ENCODE assay signal across 8 cellular contexts in the genomic region with DNA sequence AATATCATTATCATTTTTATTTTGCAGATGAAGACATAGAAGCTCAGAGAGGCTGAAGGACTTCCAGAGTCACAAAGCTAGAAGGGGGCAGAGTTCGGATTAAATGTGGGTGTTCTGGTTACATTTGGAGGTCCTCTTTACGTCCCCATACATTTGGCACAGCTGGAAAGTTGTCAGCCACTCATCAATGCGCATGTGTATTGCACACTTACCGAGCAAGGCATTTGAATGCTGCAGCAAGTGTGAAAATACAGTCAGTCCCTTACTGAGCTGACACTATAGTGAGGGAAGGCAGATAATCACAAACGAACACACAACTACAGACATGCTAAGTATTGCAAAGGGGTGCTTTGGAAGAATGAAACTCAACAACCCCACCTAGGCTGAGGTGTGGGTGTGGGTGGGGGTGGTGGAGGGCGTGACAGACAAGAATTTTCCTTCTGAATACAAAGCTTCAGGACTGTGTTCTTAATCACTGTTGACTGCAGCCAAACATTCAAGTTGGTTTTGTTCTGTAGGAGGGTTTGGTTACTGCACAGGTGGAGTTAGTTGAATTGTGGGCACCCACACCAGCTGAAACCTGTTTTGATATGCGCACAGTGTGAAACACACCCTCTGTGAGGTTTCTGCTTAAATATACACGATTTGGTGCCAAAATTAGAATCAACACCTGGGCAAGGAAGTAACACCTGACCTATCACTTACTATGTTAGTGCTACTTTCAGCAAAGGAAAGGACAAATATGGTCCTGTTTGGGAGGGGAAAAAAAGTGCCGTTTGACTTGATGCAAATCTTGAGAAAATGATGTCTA.
DNase-seq lines count a peak whose midpoint lies in the region; ATAC-seq lines count a peak whose summit lies in the region.

No MANE protein-coding gene starts in this region.

- H3K27ac Mint-ChIP-seq in activated naive CD4-positive, alpha-beta T cell treated with anti-CD3 and anti-CD28 coated beads, Interleukin-2, amount 50 U/mL, for 24 hours, result peak overlapping the region; percentile 89

- peak; percentile 80 for ATAC-seq in GM18519 (IDR thresholded peaks at IDR 0.05; ENCODE audit: low FRiP score, unreplicated experiment)
- peak; percentile 76 for ATAC-seq in HG02610 (IDR thresholded peaks at IDR 0.05; ENCODE audit: unreplicated experiment)

- no peaks in the 10 kb centered on the region for H3K27me3 Mint-ChIP-seq in activated naive CD4-positive, alpha-beta T cell treated with anti-CD3 and anti-CD28 coated beads, Interleukin-2, amount 50 U/mL, for 24 hours

- H3K9me3 Mint-ChIP-seq in activated naive CD4-positive, alpha-beta T cell treated with anti-CD3 and anti-CD28 coated beads, Interleukin-2, amount 50 U/mL, for 24 hours, result peaks cover 5% of the 10 kb centered on the region

- peak overlapping the region; percentile 72 for H3K4me3 Mint-ChIP-seq in activated naive CD4-positive, alpha-beta T cell treated with anti-CD3 and anti-CD28 coated beads, Interleukin-2, amount 50 U/mL, for 24 hours

- peak; percentile 12 for DNase-seq in NCI-H2107 (lab: John Stamatoyannopoulos, UW)
- DNase-seq in stimulated activated CD8-positive, alpha-beta memory T cell treated with anti-CD3 and anti-CD28 coated beads, Interleukin-4, amount 100 ng/mL, for 24 hours (ENCODE audit: low read depth), result peak; percentile 28
- no peak for DNase-seq in cerebellar nuclear complex (lab: John Stamatoyannopoulos, UW)
- DNase-seq in GM19240 (ENCODE audit: insufficient read length, low spot score), result no peak
- DNase-seq in NCI-H446 (lab: John Stamatoyannopoulos, UW), result no peak

- peaks cover 2% of the 10 kb centered on the region for H3K36me3 Mint-ChIP-seq in activated naive CD4-positive, alpha-beta T cell treated with anti-CD3 and anti-CD28 coated beads, Interleukin-2, amount 50 U/mL, for 24 hours

- H3K4me1 Mint-ChIP-seq in activated naive CD4-positive, alpha-beta T cell treated with anti-CD3 and anti-CD28 coated beads, Interleukin-2, amount 50 U/mL, for 24 hours, result peaks cover 85% of the 10 kb centered on the region

Comparison
In these comparisons a context has a peak if more than half of its experiments do, and no peak if none do; other contexts are left out.
1. DNase-seq: peak in NCI-H2107 (single experiment) and stimulated activated CD8-positive, alpha-beta memory T cell treated with anti-CD3 and anti-CD28 coated beads, Interleukin-4, amount 100 ng/mL, for 24 hours (single experiment); none in cerebellar nuclear complex (0 of 2), GM19240 (single experiment) and NCI-H446 (0 of 2).